Comparison of ENCODE assay signal across 9 cellular contexts in genomic region chr5:74127377-74128338, GRCh38.
DNase-seq lines count a peak whose midpoint lies in the region; ATAC-seq, FAIRE-seq and TF ChIP-seq lines count a peak whose summit lies in the region.
"Had no signal": no experiment of that assay in that cellular context is flagged by ENCODE, and none has a peak within 500 bp of the region (broad histone marks: within the 10 kb centered on the region; RNA-seq: fewer than 3 reads in every experiment).

No MANE protein-coding gene starts in this region.

- H3K4me3 ChIP-seq in keratinocyte (ENCODE audit: control insufficient read depth in 2 of 3, extremely low read depth in 1 of 3, insufficient read depth in 2 of 3, low read depth in 1 of 3, low read length in 3 of 3): peak overlapping the region in 2 of 3 experiments; percentile 39 to 53

- H3K4me1 Mint-ChIP-seq in stimulated activated naive CD8-positive, alpha-beta T cell treated with anti-CD3 and anti-CD28 coated beads, Interleukin-15, amount 100 ng/mL, for 72 hours: no peaks in the 10 kb centered on the region
- no peaks in the 10 kb centered on the region for H3K4me1 Mint-ChIP-seq in activated CD8-positive, alpha-beta T cell treated with anti-CD3 and anti-CD28 coated beads, Interleukin-2, amount 10 ng/mL, durations not matched to agents 7 days and 5 days (ENCODE audit: low read depth)
- H3K4me1 Mint-ChIP-seq: central memory CD8-positive, alpha-beta T cell had no signal

- no peaks in the 10 kb centered on the region for H3K36me3 ChIP-seq in keratinocyte (ENCODE audit: control insufficient read depth in 2 of 2, extremely low read depth in 1 of 2, insufficient read depth in 2 of 2, low read length in 2 of 2)

- no peaks in the 10 kb centered on the region for H3K9me3 ChIP-seq in keratinocyte (ENCODE audit: control insufficient read depth, low read depth, low read length)

- POLR2A ChIA-PET in activated CD8-positive, alpha-beta T cell treated with anti-CD3 and anti-CD28 coated beads, Interleukin-2, amount 10 ng/mL, durations not matched to agents 7 days and 5 days (lab: Charles Lee): no interaction called here

- no peak overlapping the region for H3K27ac Mint-ChIP-seq in stimulated activated naive CD8-positive, alpha-beta T cell treated with anti-CD3 and anti-CD28 coated beads, Interleukin-15, amount 100 ng/mL, for 72 hours
- H3K27ac Mint-ChIP-seq in activated CD8-positive, alpha-beta T cell treated with anti-CD3 and anti-CD28 coated beads, Interleukin-2, amount 10 ng/mL, durations not matched to agents 7 days and 5 days: no peak overlapping the region

- peak; percentile 95 for FAIRE-seq in keratinocyte (lab: Jason Lieb, UNC)

- no peaks in the 10 kb centered on the region for H3K9me1 ChIP-seq in keratinocyte (ENCODE audit: control insufficient read depth, extremely low read depth, insufficient read depth, low read length)

- dilution Hi-C loops in keratinocyte (cut with MboI; ENCODE audit: extremely low pct_ligation_motif_present, low sequenced_read_pairs): no loop called here

- no peaks in the 10 kb centered on the region for H3K27me3 ChIP-seq in keratinocyte (ENCODE audit: control insufficient read depth, extremely low read depth, insufficient read depth, low read length)

- DNase-seq in stimulated activated naive CD8-positive, alpha-beta T cell treated with anti-CD3 and anti-CD28 coated beads, Interleukin-15, amount 100 ng/mL, for 72 hours: no peak
- no peak for DNase-seq in stimulated activated naive CD8-positive, alpha-beta T cell treated with anti-CD3 and anti-CD28 coated beads, Interleukin-15, Interleukin-2, amounts not matched to agents 100 U/mL and 50 U/mL, for 24 hours
- DNase-seq in keratinocyte (ENCODE audit: low read depth, low spot score) (no peak), omental fat pad (ENCODE audit: low spot score) (no peak)
- no peak for DNase-seq in activated CD8-positive, alpha-beta T cell treated with anti-CD3 and anti-CD28 coated beads, Interleukin-2, amount 10 ng/mL, durations not matched to agents 7 days and 5 days

- no peak overlapping the region for H3K9ac ChIP-seq in keratinocyte (ENCODE audit: control insufficient read depth, extremely low read depth, insufficient read depth, low read length)

- peak overlapping the region; percentile 85 for H2AFZ ChIP-seq in keratinocyte (ENCODE audit: control insufficient read depth, low read length)

- peaks cover 36% of the 10 kb centered on the region for H3K27me3 Mint-ChIP-seq in stimulated activated naive CD8-positive, alpha-beta T cell treated with anti-CD3 and anti-CD28 coated beads, Interleukin-15, amount 100 ng/mL, for 72 hours
- peaks cover 6% of the 10 kb centered on the region for H3K27me3 Mint-ChIP-seq in activated CD8-positive, alpha-beta T cell treated with anti-CD3 and anti-CD28 coated beads, Interleukin-2, amount 10 ng/mL, durations not matched to agents 7 days and 5 days (ENCODE audit: low read depth)

- H3K27ac ChIP-seq in VCaP (peak overlapping the region; percentile 70), keratinocyte (ENCODE audit: control insufficient read depth, insufficient read depth, low read length) (no peak overlapping the region)

- no peaks in the 10 kb centered on the region for H3K9me3 Mint-ChIP-seq in stimulated activated naive CD8-positive, alpha-beta T cell treated with anti-CD3 and anti-CD28 coated beads, Interleukin-15, amount 100 ng/mL, for 72 hours
- H3K9me3 Mint-ChIP-seq in activated CD8-positive, alpha-beta T cell treated with anti-CD3 and anti-CD28 coated beads, Interleukin-2, amount 10 ng/mL, durations not matched to agents 7 days and 5 days (ENCODE audit: insufficient read depth): no peaks in the 10 kb centered on the region
- H3K9me3 Mint-ChIP-seq: central memory CD8-positive, alpha-beta T cell had no signal

- no peaks in the 10 kb centered on the region for H3K79me2 ChIP-seq in keratinocyte (ENCODE audit: control insufficient read depth, insufficient read depth, low read length)

- H3K4me1 ChIP-seq in keratinocyte (ENCODE audit: control insufficient read depth, extremely low read depth, insufficient read depth, low read length): peaks cover 22% of the 10 kb centered on the region

- H3K4me2 ChIP-seq in keratinocyte (ENCODE audit: control insufficient read depth, extremely low read depth, insufficient read depth, low read depth, low read length): peak overlapping the region; percentile 72

- no peaks in the 10 kb centered on the region for H4K20me1 ChIP-seq in keratinocyte (ENCODE audit: control insufficient read depth, extremely low read depth, insufficient read depth, low read length)

- no peak overlapping the region for H3K4me3 Mint-ChIP-seq in stimulated activated naive CD8-positive, alpha-beta T cell treated with anti-CD3 and anti-CD28 coated beads, Interleukin-15, amount 100 ng/mL, for 72 hours
- H3K4me3 Mint-ChIP-seq in activated CD8-positive, alpha-beta T cell treated with anti-CD3 and anti-CD28 coated beads, Interleukin-2, amount 10 ng/mL, durations not matched to agents 7 days and 5 days: no peak overlapping the region
- H3K4me3 Mint-ChIP-seq: central memory CD8-positive, alpha-beta T cell had no signal

- H3K36me3 Mint-ChIP-seq in activated CD8-positive, alpha-beta T cell treated with anti-CD3 and anti-CD28 coated beads, Interleukin-2, amount 10 ng/mL, durations not matched to agents 7 days and 5 days (ENCODE audit: low read depth): no peaks in the 10 kb centered on the region

- TF ChIP-seq CTCF in VCaP (conservative IDR thresholded peaks at IDR 0.05) (peak; percentile 39; the same call in 1 of the 2 replicates), keratinocyte (optimal IDR thresholded peaks at IDR 0.05 in 1 of 3, IDR thresholded peaks at IDR 0.05 in 1 of 3, conservative IDR thresholded peaks at IDR 0.05 in 1 of 3; ENCODE audit: extremely low read depth in 1 of 3, insufficient read depth in 2 of 3, low read length in 3 of 3) (peak; percentile 39 to 67 (median 64)), omental fat pad (IDR thresholded peaks at IDR 0.05) (no peak)

- ATAC-seq in stimulated activated naive CD8-positive, alpha-beta T cell treated with anti-CD3 and anti-CD28 coated beads, Interleukin-15, amount 100 ng/mL, for 72 hours: peak; percentile 43
- ATAC-seq in stimulated activated naive CD8-positive, alpha-beta T cell treated with anti-CD3 and anti-CD28 coated beads, Interleukin-15, Interleukin-2, amounts not matched to agents 100 U/mL and 50 U/mL, for 24 hours: no peak
- no peak for ATAC-seq in GM21515 (IDR thresholded peaks at IDR 0.05; ENCODE audit: unreplicated experiment)
- ATAC-seq in GM19395 (IDR thresholded peaks at IDR 0.05; ENCODE audit: unreplicated experiment): no peak
- no peak for ATAC-seq in omental fat pad (ENCODE audit: low FRiP score)
- no peak for ATAC-seq in activated CD8-positive, alpha-beta T cell treated with anti-CD3 and anti-CD28 coated beads, Interleukin-2, amount 10 ng/mL, durations not matched to agents 7 days and 5 days

- CTCF ChIA-PET in activated CD8-positive, alpha-beta T cell treated with anti-CD3 and anti-CD28 coated beads, Interleukin-2, amount 10 ng/mL, durations not matched to agents 7 days and 5 days (lab: Charles Lee): no interaction called here

Comparison
In these comparisons a context has a peak if more than half of its experiments do, and no peak if none do; other contexts are left out.
1. CTCF ChIP-seq: peak in VCaP (single experiment) and keratinocyte (3 of 3); none in omental fat pad (0 of 3).